ENCODE assay signal across 20 cellular contexts in genomic region chr6:113082691-113083090, GRCh38.
DNase-seq lines count a peak whose midpoint lies in the region; ATAC-seq and TF ChIP-seq lines count a peak whose summit lies in the region.
"Had no signal": no experiment of that assay in that cellular context is flagged by ENCODE, and none has a peak within 500 bp of the region (broad histone marks: within the 10 kb centered on the region; RNA-seq: fewer than 3 reads in every experiment).

No MANE protein-coding gene starts in this region.

- TF ChIP-seq CTCF in fibroblast of lung (conservative IDR thresholded peaks at IDR 0.05 in 1 of 2, IDR thresholded peaks at IDR 0.05 in 1 of 2; ENCODE audit: low read depth in 1 of 2, low read length in 2 of 2), result no peak

- no peaks in the 10 kb centered on the region for H3K27me3 ChIP-seq in SJCRH30
- H3K27me3 ChIP-seq in fibroblast of lung (ENCODE audit: control insufficient read depth, insufficient read depth, low read length), result no peaks in the 10 kb centered on the region
- H3K27me3 ChIP-seq: ascending aorta, neural progenitor cell, upper lobe of right lung had no signal

- H3K4me1 ChIP-seq in SJCRH30 (peaks cover 5% of the 10 kb centered on the region), fibroblast of lung (ENCODE audit: control insufficient read depth, extremely low read depth, insufficient read depth, low read length) (no peaks in the 10 kb centered on the region)
- H3K4me1 ChIP-seq: ascending aorta, neural progenitor cell, upper lobe of right lung had no signal

- H3K4me2 ChIP-seq in fibroblast of lung (ENCODE audit: extremely low read depth, insufficient read depth, low read length), result no peak overlapping the region
- H3K4me2 ChIP-seq: neural progenitor cell had no signal

- no peaks in the 10 kb centered on the region for H4K20me1 ChIP-seq in fibroblast of lung (ENCODE audit: control insufficient read depth, extremely low read depth, insufficient read depth, low read length)

- in situ Hi-C loops in ACHN (cut with HindIII; ENCODE audit: low pct_ligation_motif_present, low pct_unique_long_range_greater_than_20kb, low sequenced_read_pairs), result no loop called here

- ATAC-seq in GM21515 (IDR thresholded peaks at IDR 0.05; ENCODE audit: unreplicated experiment), result no peak
- ATAC-seq in HG03342 (IDR thresholded peaks at IDR 0.05; ENCODE audit: unreplicated experiment), result no peak
- ATAC-seq: Panc1; stimulated activated naive B cell treated with anti-CD40 and anti-IgM and Interleukin-4, amounts not matched to agents 10 μg/mL and 1 μg/mL and 100 μg/mL, for 72 hours; upper lobe of right lung; WTC11 had no signal

- H3K9me3 ChIP-seq in SJCRH30 (replicated peaks) (no peaks in the 10 kb centered on the region), fibroblast of lung (ENCODE audit: control insufficient read depth, insufficient read depth, low read depth, low read length) (no peaks in the 10 kb centered on the region)
- H3K9me3 ChIP-seq: ascending aorta, upper lobe of right lung had no signal

- no peaks in the 10 kb centered on the region for H3K36me3 ChIP-seq in SJCRH30
- no peaks in the 10 kb centered on the region for H3K36me3 ChIP-seq in fibroblast of lung (ENCODE audit: control insufficient read depth, insufficient read depth, low read length)
- H3K36me3 ChIP-seq: ascending aorta, neural progenitor cell, upper lobe of right lung had no signal

- DNase-seq in ELR (ENCODE audit: low read depth), result peak; percentile 33
- DNase-seq in SJCRH30, result peak; percentile 29 to 56
- DNase-seq in fibroblast of lung (ENCODE audit: low read depth in 2 of 2), result peak; percentile 81 to 85
- DNase-seq in renal cortical epithelial cell (ENCODE audit: low read depth), result peak; percentile 50
- no peak for DNase-seq in NCI-H1048 (lab: John Stamatoyannopoulos, UW)
- no peak for DNase-seq in ACHN
- DNase-seq: activated gamma-delta T cell; C1 segment of cervical spinal cord; NCI-H1930; NCI-H69; stimulated activated naive B cell treated with anti-CD40 and anti-IgM and Interleukin-4, amounts not matched to agents 10 μg/mL and 1 μg/mL and 100 μg/mL, for 72 hours; SW 1271; upper lobe of right lung had no signal

- no peaks in the 10 kb centered on the region for H3K79me2 ChIP-seq in fibroblast of lung (ENCODE audit: control insufficient read depth, insufficient read depth, low read length)

- H2AFZ ChIP-seq in fibroblast of lung (ENCODE audit: low read length), result no peak overlapping the region
- H2AFZ ChIP-seq: neural progenitor cell had no signal

- H3K9ac ChIP-seq in fibroblast of lung (ENCODE audit: insufficient read depth, low read length), result no peak overlapping the region
- H3K9ac ChIP-seq: neural progenitor cell had no signal

- H3K27ac ChIP-seq in SJCRH30 (no peak overlapping the region), fibroblast of lung (ENCODE audit: insufficient read depth, low read length) (no peak overlapping the region)
- H3K27ac ChIP-seq: ascending aorta, neural progenitor cell, skin epidermis, upper lobe of right lung had no signal

- H3K4me3 ChIP-seq in SJCRH30, result no peak overlapping the region
- H3K4me3 ChIP-seq in fibroblast of lung (replicated peaks in 1 of 4; ENCODE audit: control extremely low read depth in 1 of 4, insufficient read depth in 1 of 4, low read depth in 3 of 4, low read length in 4 of 4), result no peak overlapping the region
- H3K4me3 ChIP-seq: ascending aorta, neural progenitor cell, skin epidermis, upper lobe of right lung had no signal

Comparison
In these comparisons a context has a peak if more than half of its experiments do, and no peak if none do; other contexts are left out.
1. DNase-seq: peak in ELR (single experiment), SJCRH30 (2 of 2), fibroblast of lung (2 of 2) and renal cortical epithelial cell (single experiment); none in NCI-H1048 (single experiment) and ACHN (single experiment).